ENCODE assay signal across 20 cellular contexts in the genomic region with DNA sequence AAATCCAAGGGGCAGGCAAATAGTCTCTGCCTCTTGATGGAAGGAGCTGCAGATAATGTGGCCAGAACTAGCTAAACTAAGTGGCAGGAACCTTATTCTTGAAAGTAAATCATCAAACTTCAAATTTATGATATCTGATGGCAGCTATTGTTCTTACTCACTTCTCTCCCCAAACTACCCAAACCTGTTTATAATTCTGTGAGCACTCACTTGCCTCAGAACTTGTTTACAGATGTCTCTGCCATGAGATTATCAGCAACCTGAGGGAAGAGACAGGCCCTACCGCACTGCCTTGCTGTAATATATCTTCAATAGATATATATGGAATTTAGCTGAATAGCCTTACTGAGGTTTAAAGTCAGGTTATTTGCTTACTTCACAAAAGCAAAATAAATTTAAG.
"Had no signal": no experiment of that assay in that cellular context is flagged by ENCODE, and none has a peak within 500 bp of the region (broad histone marks: within the 10 kb centered on the region; RNA-seq: fewer than 3 reads in every experiment).

No MANE protein-coding gene starts in this region.

- H3K9me3 ChIP-seq: SK-N-SH had no signal

- DNase-seq: KBM-7, MM.1S, NCI-H1092 treated with DMSO at 0.1 percent for 48 hours, NCI-H1436, NCI-H187, NCI-H2029, NCI-H2081 treated with DMSO at 0.1 percent for 48 hours, NCI-H2171, NCI-H226, NCI-H446, NCI-H510A, NCI-H524 treated with DMSO at 0.1 percent for 48 hours, NCI-H774, SHP77, SK-N-SH, SW 1271, T-helper 1 cell had no signal

- H3K9ac ChIP-seq: SK-N-SH had no signal

- H3K9me2 ChIP-seq: SK-N-SH had no signal

- ATAC-seq: Panc1 had no signal

- H3K27ac ChIP-seq: HL-60, RWPE1 had no signal

- H3K4me2 ChIP-seq: SK-N-SH had no signal
